ENCODE assay signal across 16 cellular contexts in the genomic region with DNA sequence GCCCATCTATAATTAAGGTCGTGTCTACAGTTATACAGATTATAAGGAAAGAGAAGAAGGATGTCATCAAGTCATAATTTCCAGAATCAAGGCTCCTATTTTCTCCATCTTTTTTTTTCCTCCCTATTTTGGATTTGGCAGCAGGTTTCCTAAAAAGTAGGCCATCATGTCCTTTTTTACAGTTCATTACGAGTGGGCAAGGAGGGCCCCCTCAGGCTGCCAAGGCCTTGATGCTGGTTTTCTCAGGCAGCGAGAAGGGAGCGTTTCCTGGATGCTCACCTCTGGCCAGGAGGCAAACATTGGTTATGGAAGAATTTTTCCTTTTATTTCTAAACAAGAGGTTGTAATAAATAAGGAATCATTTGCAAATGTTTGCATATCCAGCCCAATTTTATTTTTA.
"Had no signal": no experiment of that assay in that cellular context is flagged by ENCODE, and none has a peak within 500 bp of the region (broad histone marks: within the 10 kb centered on the region; RNA-seq: fewer than 3 reads in every experiment).

No MANE protein-coding gene starts in this region.

- DNase-seq: dermis blood vessel endothelial cell; effector CD4-positive, alpha-beta T cell; effector memory CD4-positive, alpha-beta T cell; foreskin keratinocyte; heart left ventricle; hypothalamus; immature natural killer cell; islet precursor cell; kidney; kidney glomerular epithelial cell; left colon; left ventricle myocardium inferior; lower lobe of right lung; mesenchymal stem cell; mucosa of descending colon; naive B cell had no signal
